ENCODE assay signal across 7 cellular contexts in genomic region chr5:36723921-36724320, GRCh38.
DNase-seq lines count a peak whose midpoint lies in the region; ATAC-seq and TF ChIP-seq lines count a peak whose summit lies in the region.

No MANE protein-coding gene starts in this region.

- H3K27ac ChIP-seq in HL-60 (replicated peaks) = peak overlapping the region; percentile 85

- ATAC-seq in GM18858 (IDR thresholded peaks at IDR 0.05; ENCODE audit: unreplicated experiment) (peak; percentile 32), GM21529 (IDR thresholded peaks at IDR 0.05; ENCODE audit: unreplicated experiment) (peak; percentile 54)

- H3K4me3 ChIP-seq in HL-60 (replicated peaks; ENCODE audit: insufficient read depth, low read length) = peak overlapping the region; percentile 14; the same call in 1 of the 2 replicates

- no peak for TF ChIP-seq CTCF in HL-60 (IDR thresholded peaks at IDR 0.05; ENCODE audit: insufficient read depth, low read length)

- DNase-seq in HL-60 (ENCODE audit: low read depth in 1 of 2, low spot score in 1 of 2) (peak; percentile 24 to 68), myocyte (ENCODE audit: low read depth) (peak; percentile 66), superior temporal gyrus (ENCODE audit: extremely low spot score) (no peak), LoVo (ENCODE audit: low spot score) (no peak), NCI-H446 treated with DMSO at 0.1 percent for 48 hours (lab: John Stamatoyannopoulos, UW) (no peak)

- H3K27me3 ChIP-seq in HL-60 (ENCODE audit: insufficient read depth, poor library complexity, severe bottlenecking) = no peaks in the 10 kb centered on the region

Comparison
In these comparisons a context has a peak if more than half of its experiments do, and no peak if none do; other contexts are left out.
1. DNase-seq: peak in HL-60 (2 of 2) and myocyte (single experiment); none in superior temporal gyrus (single experiment), LoVo (single experiment) and NCI-H446 treated with DMSO at 0.1 percent for 48 hours (single experiment).